ENCODE assay signal across 8 cellular contexts in genomic region chr10:14653271-14654161, GRCh38.
DNase-seq lines count a peak whose midpoint lies in the region; ATAC-seq lines count a peak whose summit lies in the region.

No MANE protein-coding gene starts in this region.

- peak; percentile 15 to 31 for ATAC-seq in stimulated activated naive B cell treated with anti-CD40 and anti-IgM and Interleukin-4, amounts not matched to agents 10 μg/mL and 1 μg/mL and 100 μg/mL, for 72 hours (replicated peaks)

- H3K36me3 Mint-ChIP-seq in CD4-positive, alpha-beta memory T cell: no peaks in the 10 kb centered on the region
- no peaks in the 10 kb centered on the region for H3K36me3 Mint-ChIP-seq in stimulated activated naive B cell treated with anti-CD40 and anti-IgM and Interleukin-4, amounts not matched to agents 10 μg/mL and 1 μg/mL and 100 μg/mL, for 72 hours

- H3K9me3 Mint-ChIP-seq in CD4-positive, alpha-beta memory T cell: peaks cover 0 to 1% (median 0%) of the 10 kb centered on the region in 8 donors
- H3K9me3 Mint-ChIP-seq in stimulated activated naive B cell treated with anti-CD40 and anti-IgM and Interleukin-4, amounts not matched to agents 10 μg/mL and 1 μg/mL and 100 μg/mL, for 72 hours: peaks cover 0 to 3% of the 10 kb centered on the region in 2 donors

- H3K4me1 Mint-ChIP-seq in CD4-positive, alpha-beta memory T cell: peaks cover 60 to 96% (median 77%) of the 10 kb centered on the region in 4 donors
- H3K4me1 Mint-ChIP-seq in stimulated activated naive B cell treated with anti-CD40 and anti-IgM and Interleukin-4, amounts not matched to agents 10 μg/mL and 1 μg/mL and 100 μg/mL, for 72 hours: peaks cover 51 to 86% of the 10 kb centered on the region in 2 donors

- H3K4me3 Mint-ChIP-seq in CD4-positive, alpha-beta memory T cell: peak overlapping the region; percentile 29 to 77 (median 53)
- no peak overlapping the region for H3K4me3 Mint-ChIP-seq in stimulated activated naive B cell treated with anti-CD40 and anti-IgM and Interleukin-4, amounts not matched to agents 10 μg/mL and 1 μg/mL and 100 μg/mL, for 72 hours

- no peaks in the 10 kb centered on the region for H3K9me3 ChIP-seq in CD4-positive, alpha-beta memory T cell (ENCODE audit: control insufficient read depth in 1 of 2, low read length in 2 of 2)
- no peaks in the 10 kb centered on the region for H3K9me3 ChIP-seq in adipocyte (ENCODE audit: control insufficient read depth, low read length)

- CTCF ChIA-PET in CD4-positive, alpha-beta memory T cell (lab: Charles Lee; ENCODE audit: partially characterized antibody): interaction anchor here (0.6 to 1.2 kb wide), 2 partner anchors 14 to 155 kb away, joined by 3 read pairs; no protein-coding TSS in a partner anchor

- peak; percentile 41 to 71 (median 49) for DNase-seq in CD4-positive, alpha-beta memory T cell
- DNase-seq in HuH-7 (ENCODE audit: low spot score) (peak; percentile 56), adipocyte (ENCODE audit: low read depth) (peak; percentile 92), iPS-NIHi7 (ENCODE audit: extremely low spot score) (peak; percentile 70), NCI-H345 treated with DMSO at 0.1 percent for 48 hours (lab: John Stamatoyannopoulos, UW; ENCODE audit: unreplicated experiment) (no peak), NCI-H187 treated with DMSO at 0.1 percent for 48 hours (lab: John Stamatoyannopoulos, UW) (no peak)
- DNase-seq in stimulated activated naive B cell treated with anti-CD40 and anti-IgM and Interleukin-4, amounts not matched to agents 10 μg/mL and 1 μg/mL and 100 μg/mL, for 72 hours: no peak
- DNase-seq in activated CD4-positive, CD25-positive, alpha-beta regulatory T cell (lab: John Stamatoyannopoulos, UW): no peak

- H3K27me3 ChIP-seq in CD4-positive, alpha-beta memory T cell (ENCODE audit: insufficient read depth, low read length): no peaks in the 10 kb centered on the region
- H3K27me3 ChIP-seq in adipocyte (replicated peaks; ENCODE audit: control insufficient read depth, insufficient read depth, low read length): no peaks in the 10 kb centered on the region

- no peak overlapping the region for H3K9ac ChIP-seq in adipocyte (ENCODE audit: low read length)

- no peaks in the 10 kb centered on the region for H3K27me3 Mint-ChIP-seq in CD4-positive, alpha-beta memory T cell
- H3K27me3 Mint-ChIP-seq in stimulated activated naive B cell treated with anti-CD40 and anti-IgM and Interleukin-4, amounts not matched to agents 10 μg/mL and 1 μg/mL and 100 μg/mL, for 72 hours: no peaks in the 10 kb centered on the region

- H3K27ac ChIP-seq in CD4-positive, alpha-beta memory T cell (ENCODE audit: low read depth, low read length): peak overlapping the region; percentile 50

- peak overlapping the region; percentile 66 to 96 (median 87) for H3K27ac Mint-ChIP-seq in CD4-positive, alpha-beta memory T cell
- H3K27ac Mint-ChIP-seq in stimulated activated naive B cell treated with anti-CD40 and anti-IgM and Interleukin-4, amounts not matched to agents 10 μg/mL and 1 μg/mL and 100 μg/mL, for 72 hours: peak overlapping the region; percentile 47

- POLR2A ChIA-PET in CD4-positive, alpha-beta memory T cell (lab: Charles Lee; ENCODE audit: partially characterized antibody): interaction anchor here (0.6 to 3.0 kb wide), 11 partner anchors 11 to 867 kb away, joined by 3 to 9 read pairs (median 5); partner anchors contain the start of gene DCLRE1C

- no peak overlapping the region for H3K4me3 ChIP-seq in CD4-positive, alpha-beta memory T cell (ENCODE audit: low read length in 2 of 2)
- H3K4me3 ChIP-seq in adipocyte (ENCODE audit: low read length): peak overlapping the region; percentile 10

- intact Hi-C loops in CD4-positive, alpha-beta memory T cell (cut with micrococcal nuclease): no loop called here

- no peaks in the 10 kb centered on the region for H3K36me3 ChIP-seq in CD4-positive, alpha-beta memory T cell (ENCODE audit: insufficient read depth, low read length)
- H3K36me3 ChIP-seq in adipocyte (ENCODE audit: control insufficient read depth, insufficient read depth, low read length, severe bottlenecking): no peaks in the 10 kb centered on the region

- peaks cover 80% of the 10 kb centered on the region for H3K4me1 ChIP-seq in CD4-positive, alpha-beta memory T cell (ENCODE audit: insufficient read depth, low read length)
- H3K4me1 ChIP-seq in adipocyte (ENCODE audit: control insufficient read depth, insufficient read depth, low read length): peaks cover 33% of the 10 kb centered on the region

Comparison
In these comparisons a context has a peak if more than half of its experiments do, and no peak if none do; other contexts are left out.
1. DNase-seq: peak in CD4-positive, alpha-beta memory T cell (5 of 5), HuH-7 (single experiment), adipocyte (single experiment) and iPS-NIHi7 (single experiment); none in stimulated activated naive B cell treated with anti-CD40 and anti-IgM and Interleukin-4, amounts not matched to agents 10 μg/mL and 1 μg/mL and 100 μg/mL, for 72 hours (single experiment), NCI-H345 treated with DMSO at 0.1 percent for 48 hours (single experiment), activated CD4-positive, CD25-positive, alpha-beta regulatory T cell (0 of 4) and NCI-H187 treated with DMSO at 0.1 percent for 48 hours (single experiment).
2. H3K4me3 Mint-ChIP-seq: peak in CD4-positive, alpha-beta memory T cell (8 of 8); none in stimulated activated naive B cell treated with anti-CD40 and anti-IgM and Interleukin-4, amounts not matched to agents 10 μg/mL and 1 μg/mL and 100 μg/mL, for 72 hours (0 of 2).